ENCODE assay signal across 14 cellular contexts in the genomic region with DNA sequence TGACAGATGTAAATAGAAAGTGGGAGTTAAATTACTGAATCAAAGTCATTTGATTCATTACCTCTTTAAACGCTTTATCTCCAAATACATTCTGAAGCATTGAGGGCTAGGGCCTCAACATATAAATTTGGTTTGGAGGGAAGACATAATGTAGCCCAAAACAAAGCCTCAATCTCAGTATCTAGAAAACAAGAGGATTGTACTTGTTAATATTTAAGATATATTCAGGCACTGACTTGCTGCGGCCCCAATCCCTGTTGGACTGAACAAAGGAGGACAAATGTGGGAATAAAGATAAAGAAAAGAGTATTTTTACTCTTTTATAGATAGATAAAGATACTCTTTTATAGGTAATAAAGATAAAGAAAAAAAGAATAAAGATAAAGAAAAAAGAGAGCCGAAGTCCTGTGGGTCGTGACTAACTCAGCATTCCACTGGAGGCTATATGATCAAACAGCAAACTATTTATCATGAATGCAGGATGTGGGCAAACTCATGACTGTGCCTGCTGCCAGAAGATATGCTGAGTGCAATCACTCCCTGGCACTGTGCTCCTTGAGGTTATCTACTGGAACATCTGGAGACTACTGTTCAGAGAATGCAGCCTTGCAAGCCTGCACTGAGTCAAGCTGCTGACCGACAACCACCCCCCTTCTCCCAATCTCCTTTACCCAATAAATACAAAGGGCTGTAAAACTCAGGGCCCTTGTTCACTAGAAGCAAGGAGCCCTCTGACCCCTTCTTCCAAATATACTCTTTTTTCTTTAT. TPM values are rescaled to one million over a fixed set of nuclear protein-coding genes. Genes with fewer than 3 reads are reported as not detected.
DNase-seq lines count a peak whose midpoint lies in the region; ATAC-seq, FAIRE-seq and TF ChIP-seq lines count a peak whose summit lies in the region.
"Had no signal": no experiment of that assay in that cellular context is flagged by ENCODE, and none has a peak within 500 bp of the region (broad histone marks: within the 10 kb centered on the region; RNA-seq: fewer than 3 reads in every experiment).

No MANE protein-coding gene starts in this region.

- ATAC-seq in HG02678 (IDR thresholded peaks at IDR 0.05; ENCODE audit: unreplicated experiment): no peak
- ATAC-seq in HG02938 (IDR thresholded peaks at IDR 0.05; ENCODE audit: unreplicated experiment): no peak

- no peaks in the 10 kb centered on the region for H4K20me1 ChIP-seq in astrocyte (ENCODE audit: insufficient read depth, low read length)

- FAIRE-seq in astrocyte (lab: Jason Lieb, UNC): no peak
- FAIRE-seq: endometrium, H1 had no signal

- no peaks in the 10 kb centered on the region for H3K36me3 Mint-ChIP-seq in astrocyte (ENCODE audit: low read depth, unreplicated experiment)

- H3K9me3 ChIP-seq in AG04450 (ENCODE audit: control insufficient read depth, insufficient read depth, low read length) (no peaks in the 10 kb centered on the region), astrocyte (ENCODE audit: insufficient read depth, low read depth, low read length) (no peaks in the 10 kb centered on the region)

- H3K4me3 Mint-ChIP-seq in astrocyte (ENCODE audit: unreplicated experiment): no peak overlapping the region

- POLR2A ChIA-PET in AG04450 (lab: Yijun Ruan, JAX): no interaction called here

- H3K27me3 ChIP-seq in AG04450 (ENCODE audit: control insufficient read depth, insufficient read depth, low read length): no peaks in the 10 kb centered on the region
- no peaks in the 10 kb centered on the region for H3K27me3 ChIP-seq in astrocyte (ENCODE audit: insufficient read depth, low read length)
- no peaks in the 10 kb centered on the region for H3K27me3 ChIP-seq in kidney epithelial cell (ENCODE audit: control insufficient read depth, insufficient read depth, low read length)

- no peak overlapping the region for H2AFZ ChIP-seq in astrocyte (ENCODE audit: low read depth, low read length)

- no peaks in the 10 kb centered on the region for H3K9me3 Mint-ChIP-seq in astrocyte (ENCODE audit: unreplicated experiment)

- peak overlapping the region; percentile 42 for H3K27ac ChIP-seq in AG04450 (ENCODE audit: low read depth, low read length)
- peak overlapping the region; percentile 81 for H3K27ac ChIP-seq in astrocyte (ENCODE audit: low read depth, low read length)
- H3K27ac ChIP-seq: C4-2B had no signal

- H3K4me1 ChIP-seq in astrocyte (ENCODE audit: insufficient read depth, low read length): peaks cover 19% of the 10 kb centered on the region

- peak overlapping the region; percentile 12 for H3K9ac ChIP-seq in astrocyte (ENCODE audit: low read length)

- DNase-seq in AG04450 (ENCODE audit: low read depth, low spot score): peak; percentile 13
- peak; percentile 96 for DNase-seq in HT1080 (ENCODE audit: low read depth)
- DNase-seq in astrocyte (ENCODE audit: low read depth): peak; percentile 88
- DNase-seq in kidney epithelial cell (ENCODE audit: low read depth): peak; percentile 72
- no peak for DNase-seq in NCI-H526 treated with DMSO at 0.1 percent for 48 hours (lab: John Stamatoyannopoulos, UW)
- no peak for DNase-seq in cerebellar cortex (ENCODE audit: low spot score)
- DNase-seq: NCI-H345; stimulated activated CD4-positive, alpha-beta T cell treated with anti-CD3 and anti-CD28 coated beads, Interleukin-4, amount 100 ng/mL, for 24 hours had no signal

- H3K27me3 Mint-ChIP-seq in astrocyte (ENCODE audit: low read depth, unreplicated experiment): no peaks in the 10 kb centered on the region

- peaks cover 44% of the 10 kb centered on the region for H3K4me1 Mint-ChIP-seq in astrocyte (ENCODE audit: low read depth, unreplicated experiment)

- CTCF ChIA-PET in AG04450 (lab: Charles Lee): no interaction called here

- TF ChIP-seq CTCF in AG04450 (IDR thresholded peaks at IDR 0.05; ENCODE audit: low read depth, low read length) (no peak), astrocyte (IDR thresholded peaks at IDR 0.05; ENCODE audit: insufficient read depth, low read depth, low read length) (no peak), kidney epithelial cell (IDR thresholded peaks at IDR 0.05; ENCODE audit: insufficient read depth, low read length, poor library complexity, severe bottlenecking) (no peak)

- peak overlapping the region; percentile 38 for H3K4me2 ChIP-seq in astrocyte (ENCODE audit: low read length)

- no peak overlapping the region for H3K4me3 ChIP-seq in AG04450 (ENCODE audit: low read depth, low read length)
- H3K4me3 ChIP-seq in astrocyte (ENCODE audit: insufficient read depth, low read depth, low read length): no peak overlapping the region
- H3K4me3 ChIP-seq in kidney epithelial cell (ENCODE audit: low read depth, low read length): no peak overlapping the region

- H3K36me3 ChIP-seq in astrocyte (ENCODE audit: insufficient read depth, low read length) (no peaks in the 10 kb centered on the region), kidney epithelial cell (ENCODE audit: control insufficient read depth, insufficient read depth, low read length) (no peaks in the 10 kb centered on the region)

- peak overlapping the region; percentile 94 for H3K27ac Mint-ChIP-seq in astrocyte (ENCODE audit: unreplicated experiment)

- H3K79me2 ChIP-seq in astrocyte (ENCODE audit: insufficient read depth, low read length): no peaks in the 10 kb centered on the region

RNA-seq across cellular contexts. Expression of a gene that starts 6.9 kb away (rescaled TPM):
- not detected in 2 replicates for polyA plus RNA-seq in AG04450 (2011; rRNA removed)
- not detected in 2 replicates for polyA minus RNA-seq in AG04450 (2011; rRNA and poly(A)+ RNA removed)
- not detected in 2 replicates for total RNA-seq in HT1080 (2014; rRNA removed; shearing (Covaris generic))
- not detected in 2 replicates for polyA plus RNA-seq in HT1080 (2015; cell fraction: cytosol; rRNA removed)
- polyA plus RNA-seq in HT1080 (2015; cell fraction: nucleus; rRNA removed): not detected in 2 replicates
- total RNA-seq in astrocyte: not detected in 2 replicates
- not detected in 2 replicates for total RNA-seq in kidney epithelial cell
- total RNA-seq: H1, mononuclear cell had no signal
- polyA plus RNA-seq: H1 had no signal

RNA-seq across cellular contexts. Expression of a gene that starts 37.9 kb away (rescaled TPM):
- polyA plus RNA-seq in AG04450 (2011; rRNA removed): 36.4 and 43.9 TPM in 2 replicates
- polyA minus RNA-seq in AG04450 (2011; rRNA and poly(A)+ RNA removed): 20.0 and 23.0 TPM in 2 replicates
- 13.2 and 15.4 TPM in 2 replicates for total RNA-seq in HT1080 (2014; rRNA removed; shearing (Covaris generic))
- polyA plus RNA-seq in HT1080 (2015; cell fraction: cytosol; rRNA removed): 35.1 and 41.2 TPM in 2 replicates
- 31.9 and 37.9 TPM in 2 replicates for polyA plus RNA-seq in HT1080 (2015; cell fraction: nucleus; rRNA removed)
- total RNA-seq in astrocyte (37.3 and 38.1 TPM in 2 replicates), kidney epithelial cell (28.5 and 28.7 TPM in 2 replicates)

RNA-seq across cellular contexts. Expression of a gene that starts 48.5 kb away (rescaled TPM):
- 10.2 and 12.4 TPM in 2 replicates for polyA plus RNA-seq in AG04450 (2011; rRNA removed)
- 7.6 and 10.3 TPM in 2 replicates for polyA minus RNA-seq in AG04450 (2011; rRNA and poly(A)+ RNA removed)
- 41.6 and 42.6 TPM in 2 replicates for total RNA-seq in HT1080 (2014; rRNA removed; shearing (Covaris generic))
- 19.5 and 21.9 TPM in 2 replicates for polyA plus RNA-seq in HT1080 (2015; cell fraction: cytosol; rRNA removed)
- 19.6 and 22.3 TPM in 2 replicates for polyA plus RNA-seq in HT1080 (2015; cell fraction: nucleus; rRNA removed)
- total RNA-seq in astrocyte: 43.1 and 61.2 TPM in 2 replicates
- total RNA-seq in kidney epithelial cell: 64.0 and 73.5 TPM in 2 replicates

Comparison
In these comparisons a context has a peak if more than half of its experiments do, and no peak if none do; other contexts are left out.
1. DNase-seq: peak in AG04450 (single experiment), HT1080 (single experiment), astrocyte (single experiment) and kidney epithelial cell (single experiment); none in NCI-H526 treated with DMSO at 0.1 percent for 48 hours (single experiment) and cerebellar cortex (single experiment).